Comparison of ENCODE assay signal across 7 cellular contexts in genomic region chr17:57955183-57955952, GRCh38. TPM values are rescaled to one million over a fixed set of nuclear protein-coding genes. Genes with fewer than 3 reads are reported as not detected.
DNase-seq lines count a peak whose midpoint lies in the region; ATAC-seq and TF ChIP-seq lines count a peak whose summit lies in the region.

Gene CUEDC1, minus strand, starts transcription at chr17:57955412. Its CDS starts 69,848 bp downstream, at chr17:57885564.

- DNase-seq in T-helper 1 cell (peak; percentile 31 to 57 (median 44)), anterior cingulate cortex (lab: John Stamatoyannopoulos, UW) (peak in 52 of 58 donors; percentile 19 to 82 (median 66)), right cardiac atrium (peak; percentile 86 to 95 (median 95)), psoas muscle (peak; percentile 86 to 93), uterus (peak; percentile 77 to 84)

- H3K27me3 ChIP-seq in right cardiac atrium (ENCODE audit: control insufficient read depth, insufficient read depth) = no peaks in the 10 kb centered on the region
- no peaks in the 10 kb centered on the region for H3K27me3 ChIP-seq in psoas muscle (ENCODE audit: insufficient read depth in 3 of 3, low read length in 2 of 3)
- no peaks in the 10 kb centered on the region for H3K27me3 ChIP-seq in uterus

- 1% methylated on average over 79 of the region's 79 CpGs for WGBS in right cardiac atrium
- WGBS in psoas muscle, 3 donors = 0 to 1% (median 0%) methylated on average over 36 to 79 of the region's 79 CpGs

- peak; percentile 19; the same call in 1 of the 2 replicates for TF ChIP-seq RAD21 in Ishikawa (IDR thresholded peaks at IDR 0.05; ENCODE audit: low read depth)

- ATAC-seq in GM18867 (IDR thresholded peaks at IDR 0.05; ENCODE audit: unreplicated experiment) (peak; percentile 58), right cardiac atrium (peak; percentile 76 to 78), psoas muscle (peak; percentile 70 to 80 (median 77))

- peak; percentile 49 for TF ChIP-seq CTCF in psoas muscle (IDR thresholded peaks at IDR 0.05)
- peak in 3 of 4 experiments; percentile 44 to 72 (median 62) for TF ChIP-seq CTCF in uterus (IDR thresholded peaks at IDR 0.05)

- TF ChIP-seq POLR2A in uterus (IDR thresholded peaks at IDR 0.05) = no peak

- H3K27ac ChIP-seq in right cardiac atrium (ENCODE audit: low read length) (peak within 1 kb of the TSS; percentile 98), psoas muscle (peak within 1 kb of the TSS; percentile 99), uterus (peak within 1 kb of the TSS; percentile 98 to 99)

- H3K36me3 ChIP-seq in psoas muscle (ENCODE audit: insufficient read depth in 1 of 2, low read depth in 1 of 2) (no peaks in the 10 kb centered on the region), uterus (no peaks in the 10 kb centered on the region)

- H3K4me1 ChIP-seq in right cardiac atrium (ENCODE audit: control insufficient read depth, insufficient read depth, low read length) (peaks cover 23% of the 10 kb centered on the region), psoas muscle (peaks cover 53% of the 10 kb centered on the region), uterus (peaks cover 0 to 8% of the 10 kb centered on the region in 2 donors)

- peak within 1 kb of the TSS; percentile 99 for H3K4me3 ChIP-seq in right cardiac atrium (ENCODE audit: low read length)
- H3K4me3 ChIP-seq in psoas muscle = peak within 1 kb of the TSS; percentile 96
- peak within 1 kb of the TSS; percentile 55 to 96 for H3K4me3 ChIP-seq in uterus

- H3K9me3 ChIP-seq in right cardiac atrium (ENCODE audit: control insufficient read depth, low read length) (no peaks in the 10 kb centered on the region), psoas muscle (no peaks in the 10 kb centered on the region), uterus (no peaks in the 10 kb centered on the region)

- peak; percentile 88 for TF ChIP-seq EP300 in Ishikawa (IDR thresholded peaks at IDR 0.05; ENCODE audit: borderline replicate concordance)

- intact Hi-C loops in right cardiac atrium (cut with DNase I) (loop anchor here in 2 of 4 donors (5.0 to 10.0 kb wide), 2 partner anchors 61 to 63 kb away; no protein-coding TSS in a partner anchor), psoas muscle (cut with DNase I) (no loop called here), uterus (cut with DNase I; ENCODE audit: low total_unique reads) (loop anchor here (2.0 kb wide), 1 partner anchor 61 kb away; no protein-coding TSS in a partner anchor)

TF ChIP-seq in Ishikawa, 13 proteins besides CTCF, POLR2A, EP300 and RAD21:
- peak; percentile 19; the same call in 1 of the 2 replicates for TF ChIP-seq USF1 (IDR thresholded peaks at IDR 0.05)
- TF ChIP-seq CEBPB (IDR thresholded peaks at IDR 0.05) = no peak
- TF ChIP-seq CREB1 (IDR thresholded peaks at IDR 0.05; ENCODE audit: low read depth) = no peak
- peak; percentile 66 for TF ChIP-seq EGR1 (IDR thresholded peaks at IDR 0.05)
- peak; percentile 65; the same call in 1 of the 2 replicates for TF ChIP-seq FOXM1 (IDR thresholded peaks at IDR 0.05; ENCODE audit: borderline replicate concordance, low read depth)
- peak; percentile 47 for TF ChIP-seq TEAD4 (IDR thresholded peaks at IDR 0.05)
- TF ChIP-seq YY1 (IDR thresholded peaks at IDR 0.05; ENCODE audit: low read depth) = no peak
- TF ChIP-seq MAX (IDR thresholded peaks at IDR 0.05) = peak; percentile 36; the same call in 1 of the 2 replicates
- TF ChIP-seq TAF1 (IDR thresholded peaks at IDR 0.05; ENCODE audit: low read depth) = peak; percentile 46
- peak; percentile 86 for TF ChIP-seq NFIC (IDR thresholded peaks at IDR 0.05)
- peak; percentile 91 for TF ChIP-seq ZBTB7A (IDR thresholded peaks at IDR 0.05; ENCODE audit: low read depth)
- TF ChIP-seq REST (IDR thresholded peaks at IDR 0.05; ENCODE audit: low read depth) = no peak
- peak; percentile 94 for TF ChIP-seq TCF12 (IDR thresholded peaks at IDR 0.05; ENCODE audit: low read depth)

RNA-seq across cellular contexts. Expression of gene CUEDC1, which starts in this region (rescaled TPM):
- 10 to 100 TPM; 53.1 to 60.5 (median 55.1) TPM for total RNA-seq in right cardiac atrium
- 41.0 TPM for polyA plus RNA-seq in right cardiac atrium
- total RNA-seq in psoas muscle = 10 to 100 TPM; 31.1 to 67.2 (median 47.4) TPM
- 10 to 100 TPM; 28.0 to 56.5 (median 46.4) TPM for polyA plus RNA-seq in psoas muscle
- 10 to 100 TPM in 3 of 4 donors, 1 to 10 TPM in 1; 7.9 to 63.6 (median 18.8) TPM for total RNA-seq in uterus

Comparison
In these comparisons a context has a peak if more than half of its experiments do, and no peak if none do; other contexts are left out.
1. Peak in every context shown above with its lines: DNase-seq, ATAC-seq, H3K4me3 ChIP-seq and H3K27ac ChIP-seq.
2. DNase-seq: peak in every context shown above with its lines; median percentile 95 in right cardiac atrium; 90 in psoas muscle; 80 in uterus; 66 in anterior cingulate cortex; 44 in T-helper 1 cell.